Comparison of ENCODE assay signal across 10 cellular contexts in the genomic region with DNA sequence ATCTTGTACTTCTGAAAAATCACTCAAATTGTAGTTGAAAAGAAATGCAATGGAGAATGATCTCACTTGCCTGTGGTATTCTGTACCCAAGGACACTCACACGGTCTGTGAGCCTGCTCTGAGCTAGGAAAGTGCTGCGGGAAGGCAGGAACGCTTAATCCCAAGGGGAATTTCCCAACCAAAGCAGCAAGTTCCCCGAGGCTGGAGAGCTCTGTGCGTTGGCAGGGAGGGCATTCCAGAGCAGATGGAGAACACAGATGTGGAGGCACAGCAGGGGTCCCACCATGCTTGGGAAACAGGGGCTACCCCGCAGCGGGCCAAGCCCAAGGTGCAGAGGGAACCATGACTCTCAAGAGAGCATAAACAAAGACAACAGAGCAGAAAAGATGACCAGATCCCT. TPM values are rescaled to one million over a fixed set of nuclear protein-coding genes. Genes with fewer than 3 reads are reported as not detected.
A peak's percentile ranks its signal among the peaks of the same experiment; 100 is the strongest.
DNase-seq lines count a peak whose midpoint lies in the region; ATAC-seq and TF ChIP-seq lines count a peak whose summit lies in the region.
"Had no signal": no experiment of that assay in that cellular context is flagged by ENCODE, and none has a peak within 500 bp of the region (broad histone marks: within the 10 kb centered on the region; RNA-seq: fewer than 3 reads in every experiment).

No MANE protein-coding gene starts in this region.

- H3K36me3 ChIP-seq in kidney epithelial cell (ENCODE audit: control insufficient read depth, insufficient read depth, low read length): no peaks in the 10 kb centered on the region
- no peaks in the 10 kb centered on the region for H3K36me3 ChIP-seq in thymus (ENCODE audit: control insufficient read depth, insufficient read depth)

- peak overlapping the region; percentile 96 for H3K27ac Mint-ChIP-seq in chondrocyte (ENCODE audit: unreplicated experiment)

- no peaks in the 10 kb centered on the region for H3K27me3 ChIP-seq in kidney epithelial cell (ENCODE audit: control insufficient read depth, insufficient read depth, low read length)
- no peaks in the 10 kb centered on the region for H3K27me3 ChIP-seq in thymus (ENCODE audit: control insufficient read depth, insufficient read depth)

- DNase-seq in NCI-H1694 treated with DMSO at 0.1 percent for 48 hours (lab: John Stamatoyannopoulos, UW) (peak; percentile 77), chondrocyte (ENCODE audit: low spot score) (no peak), kidney epithelial cell (ENCODE audit: low read depth) (peak; percentile 45), midbrain (lab: John Stamatoyannopoulos, UW) (no peak), LoVo (ENCODE audit: low spot score) (no peak), DMS114 treated with DMSO at 0.1 percent for 48 hours (lab: John Stamatoyannopoulos, UW; ENCODE audit: unreplicated experiment) (no peak)
- DNase-seq: activated CD8-positive, alpha-beta memory T cell treated with anti-CD3 and anti-CD28 coated beads for 24 hours; dermis blood vessel endothelial cell had no signal

- no peaks in the 10 kb centered on the region for H3K27me3 Mint-ChIP-seq in chondrocyte (ENCODE audit: low read depth)

- TF ChIP-seq CTCF in chondrocyte (IDR thresholded peaks at IDR 0.05) (no peak), kidney epithelial cell (IDR thresholded peaks at IDR 0.05; ENCODE audit: insufficient read depth, low read length, poor library complexity, severe bottlenecking) (no peak)

- H3K27ac ChIP-seq in thymus (ENCODE audit: low read depth): peak overlapping the region; percentile 5

- WGBS in thymus: 98% methylated on average over 7 of the region's 7 CpGs

- no peaks in the 10 kb centered on the region for H3K9me3 Mint-ChIP-seq in chondrocyte (ENCODE audit: low read depth)

- H3K4me1 Mint-ChIP-seq in chondrocyte (ENCODE audit: low read depth): peaks cover 47% of the 10 kb centered on the region

- no peaks in the 10 kb centered on the region for H3K36me3 Mint-ChIP-seq in chondrocyte (ENCODE audit: low read depth)

- no peak for ATAC-seq in HG03571 (IDR thresholded peaks at IDR 0.05; ENCODE audit: unreplicated experiment)

- peak overlapping the region; percentile 48 for H3K4me3 Mint-ChIP-seq in chondrocyte (ENCODE audit: unreplicated experiment)

- H3K9me3 ChIP-seq in thymus (ENCODE audit: control insufficient read depth): no peaks in the 10 kb centered on the region

- H3K4me3 ChIP-seq in kidney epithelial cell (ENCODE audit: low read depth, low read length) (no peak overlapping the region), thymus (ENCODE audit: low read length) (no peak overlapping the region)

- no peaks in the 10 kb centered on the region for H3K4me1 ChIP-seq in thymus (ENCODE audit: control insufficient read depth, insufficient read depth, low read length)

RNA-seq across cellular contexts. Expression of a gene that starts 13.6 kb away (rescaled TPM):
- total RNA-seq in chondrocyte (112 to 136 TPM (median 118 TPM) in 3 replicates), kidney epithelial cell (67.0 and 72.1 TPM in 2 replicates)
- polyA plus RNA-seq in thymus: 25.8 TPM

Comparison
In these comparisons a context has a peak if more than half of its experiments do, and no peak if none do; other contexts are left out.
1. DNase-seq: peak in NCI-H1694 treated with DMSO at 0.1 percent for 48 hours (single experiment) and kidney epithelial cell (single experiment); none in chondrocyte (single experiment), midbrain (single experiment), LoVo (single experiment) and DMS114 treated with DMSO at 0.1 percent for 48 hours (single experiment).